Comparison of ENCODE assay signal across 11 cellular contexts in the genomic region with DNA sequence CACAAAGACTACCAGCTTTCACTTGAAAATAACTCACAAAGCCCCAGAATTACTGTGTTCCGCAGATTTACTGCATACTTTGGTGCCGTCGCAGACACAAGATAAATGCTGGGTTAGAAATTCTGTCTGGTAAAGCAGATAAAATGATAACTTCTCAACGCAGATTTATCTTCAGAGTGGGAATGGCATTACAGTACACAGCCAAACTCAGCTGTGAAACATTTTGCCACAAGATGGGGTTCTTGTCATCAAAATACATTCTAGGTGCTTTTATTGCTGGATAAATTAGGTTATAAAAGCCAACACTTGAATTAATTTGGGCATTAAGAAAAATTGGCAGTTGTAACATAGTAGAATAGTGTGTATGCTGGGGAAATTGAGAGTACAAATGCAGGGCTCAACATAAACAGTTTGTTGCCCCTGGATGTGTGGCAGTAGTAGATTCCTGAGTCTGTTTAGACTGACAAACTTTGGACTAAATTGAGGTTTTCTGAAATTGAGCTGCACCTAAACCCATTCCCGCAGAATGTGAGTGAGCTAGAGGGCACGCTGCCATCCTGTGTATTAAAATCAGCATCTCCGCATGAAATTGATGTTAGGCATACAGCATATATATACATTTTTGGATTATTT.
DNase-seq lines count a peak whose midpoint lies in the region; ATAC-seq and TF ChIP-seq lines count a peak whose summit lies in the region.
"Had no signal": no experiment of that assay in that cellular context is flagged by ENCODE, and none has a peak within 500 bp of the region (broad histone marks: within the 10 kb centered on the region; RNA-seq: fewer than 3 reads in every experiment).

No MANE protein-coding gene starts in this region.

- H3K4me1 Mint-ChIP-seq in CD4-positive, CD25-positive, alpha-beta regulatory T cell = peaks cover 6 to 15% (median 7%) of the 10 kb centered on the region in 4 donors
- no peaks in the 10 kb centered on the region for H3K4me1 Mint-ChIP-seq in naive thymus-derived CD8-positive, alpha-beta T cell

- H3K27me3 Mint-ChIP-seq in CD4-positive, CD25-positive, alpha-beta regulatory T cell = no peaks in the 10 kb centered on the region
- H3K27me3 Mint-ChIP-seq in naive thymus-derived CD8-positive, alpha-beta T cell = no peaks in the 10 kb centered on the region
- H3K27me3 Mint-ChIP-seq: activated naive CD8-positive, alpha-beta T cell had no signal

- H3K27me3 ChIP-seq in CD4-positive, CD25-positive, alpha-beta regulatory T cell (ENCODE audit: control insufficient read depth, insufficient read depth, low read length) = no peaks in the 10 kb centered on the region
- H3K27me3 ChIP-seq in PC-3 (ENCODE audit: low read length) (no peaks in the 10 kb centered on the region), esophagus muscularis mucosa (no peaks in the 10 kb centered on the region)
- H3K27me3 ChIP-seq: vagina had no signal

- no peak overlapping the region for H3K4me3 ChIP-seq in CD4-positive, CD25-positive, alpha-beta regulatory T cell (ENCODE audit: low read depth, low read length)
- H3K4me3 ChIP-seq in PC-3 (ENCODE audit: low read length) = no peak overlapping the region
- H3K4me3 ChIP-seq in esophagus muscularis mucosa = no peak overlapping the region
- H3K4me3 ChIP-seq: vagina had no signal

- TF ChIP-seq POLR2A in esophagus muscularis mucosa (IDR thresholded peaks at IDR 0.05; ENCODE audit: low read depth) = no peak

- DNase-seq in CD4-positive, CD25-positive, alpha-beta regulatory T cell = peak in 2 of 3 donors; percentile 28 to 50
- DNase-seq in PC-3 = no peak
- DNase-seq in esophagus muscularis mucosa (ENCODE audit: extremely low spot score) = no peak
- DNase-seq in naive thymus-derived CD8-positive, alpha-beta T cell = peak in 2 of 10 donors; percentile 21 to 30
- no peak for DNase-seq in HPDE6-E6E7 (ENCODE audit: extremely low spot score)
- DNase-seq in COLO829 (ENCODE audit: low spot score) = no peak
- DNase-seq in DMS 273 treated with DMSO at 0.1 percent for 48 hours (lab: John Stamatoyannopoulos, UW) = no peak
- DNase-seq: islet precursor cell had no signal

- no peaks in the 10 kb centered on the region for H3K9me3 ChIP-seq in CD4-positive, CD25-positive, alpha-beta regulatory T cell (ENCODE audit: control insufficient read depth in 2 of 2, low read length in 2 of 2)
- H3K9me3 ChIP-seq in PC-3 (ENCODE audit: low read length) (no peaks in the 10 kb centered on the region), esophagus muscularis mucosa (no peaks in the 10 kb centered on the region)
- H3K9me3 ChIP-seq: vagina had no signal

- no peaks in the 10 kb centered on the region for H4K20me1 ChIP-seq in PC-3 (ENCODE audit: low read length)

- H3K36me3 Mint-ChIP-seq in CD4-positive, CD25-positive, alpha-beta regulatory T cell = peaks cover 31% of the 10 kb centered on the region
- H3K36me3 Mint-ChIP-seq in naive thymus-derived CD8-positive, alpha-beta T cell = peaks cover 0 to 41% (median 21%) of the 10 kb centered on the region in 3 donors

- TF ChIP-seq CTCF in PC-3 (conservative IDR thresholded peaks at IDR 0.05; ENCODE audit: low read depth, low read length) (peak; percentile 31), esophagus muscularis mucosa (IDR thresholded peaks at IDR 0.05) (peak; percentile 21 to 39 (median 26))

- no peak overlapping the region for H3K9ac ChIP-seq in PC-3 (ENCODE audit: low read length)

- no peak overlapping the region for H2AFZ ChIP-seq in PC-3 (ENCODE audit: low read length)

- H3K4me2 ChIP-seq in PC-3 (ENCODE audit: low read length) = no peak overlapping the region

- CTCF ChIA-PET in PC-3 (lab: Charles Lee) = interaction anchor here (0.6 kb wide), 1 partner anchor 487 kb away, joined by 5 read pairs; no protein-coding TSS in a partner anchor

- no peaks in the 10 kb centered on the region for H3F3A ChIP-seq in PC-3 (ENCODE audit: low read length, unreplicated experiment)

- peaks cover 26% of the 10 kb centered on the region for H3K36me3 ChIP-seq in CD4-positive, CD25-positive, alpha-beta regulatory T cell (ENCODE audit: control insufficient read depth, insufficient read depth, low read length)
- H3K36me3 ChIP-seq in PC-3 (ENCODE audit: low read depth, low read length) (peaks cover 43% of the 10 kb centered on the region), esophagus muscularis mucosa (peaks cover 0 to 3% (median 0%) of the 10 kb centered on the region in 4 donors)
- H3K36me3 ChIP-seq: vagina had no signal

- peak overlapping the region in 1 of 3 donors; percentile 4 for H3K27ac Mint-ChIP-seq in CD4-positive, CD25-positive, alpha-beta regulatory T cell
- H3K27ac Mint-ChIP-seq in naive thymus-derived CD8-positive, alpha-beta T cell = no peak overlapping the region
- H3K27ac Mint-ChIP-seq: activated naive CD8-positive, alpha-beta T cell had no signal

- TF ChIP-seq EP300 in esophagus muscularis mucosa (IDR thresholded peaks at IDR 0.05) = no peak

- no peaks in the 10 kb centered on the region for H3K9me2 ChIP-seq in PC-3 (replicated peaks; ENCODE audit: low read length)

- ATAC-seq in CD4-positive, CD25-positive, alpha-beta regulatory T cell (ENCODE audit: low read depth in 2 of 2) = no peak
- ATAC-seq in PC-3 (peak; percentile 15; the same call in 1 of the 2 replicates), GM18517 (IDR thresholded peaks at IDR 0.05; ENCODE audit: unreplicated experiment) (no peak)
- peak; percentile 32 to 54 for ATAC-seq in naive thymus-derived CD8-positive, alpha-beta T cell

- H3K27ac ChIP-seq in CD4-positive, CD25-positive, alpha-beta regulatory T cell (ENCODE audit: insufficient read depth, low read length, poor library complexity, severe bottlenecking) = no peak overlapping the region
- H3K27ac ChIP-seq in PC-3 (ENCODE audit: low read length) = no peak overlapping the region
- H3K27ac ChIP-seq in esophagus muscularis mucosa (replicated peaks in 1 of 4) = no peak overlapping the region
- H3K27ac ChIP-seq: vagina had no signal

- no peaks in the 10 kb centered on the region for H3K79me2 ChIP-seq in PC-3 (ENCODE audit: low read length)

- POLR2A ChIA-PET in PC-3 (lab: Charles Lee; ENCODE audit: unreplicated experiment) = no interaction called here
- POLR2A ChIA-PET in naive thymus-derived CD8-positive, alpha-beta T cell (lab: Charles Lee) = interaction anchor here (1.0 to 3.8 kb wide), 2 partner anchors 14 to 18 kb away, joined by 3 to 22 read pairs; no protein-coding TSS in a partner anchor

- no peaks in the 10 kb centered on the region for H3K9me3 Mint-ChIP-seq in CD4-positive, CD25-positive, alpha-beta regulatory T cell
- H3K9me3 Mint-ChIP-seq in naive thymus-derived CD8-positive, alpha-beta T cell = no peaks in the 10 kb centered on the region

- intact Hi-C loops in PC-3 (cut with micrococcal nuclease) (loop anchor here (1.0 to 2.0 kb wide), 3 partner anchors 203 to 653 kb away; no protein-coding TSS in a partner anchor), esophagus muscularis mucosa (cut with DNase I) (no loop called here)

- BruUV-seq in PC-3 (replicated peaks; lab: Mats Ljungman, UMichigan) = no TSS peak

- WGBS in esophagus muscularis mucosa = 80% methylated on average over 7 of the region's 7 CpGs

- no peaks in the 10 kb centered on the region for H3K4me1 ChIP-seq in CD4-positive, CD25-positive, alpha-beta regulatory T cell (ENCODE audit: control insufficient read depth, insufficient read depth, low read length, poor library complexity, severe bottlenecking)
- H3K4me1 ChIP-seq in PC-3 (ENCODE audit: insufficient read depth, low read length) = no peaks in the 10 kb centered on the region
- no peaks in the 10 kb centered on the region for H3K4me1 ChIP-seq in esophagus muscularis mucosa
- H3K4me1 ChIP-seq: vagina had no signal

- no peak overlapping the region for H3K4me3 Mint-ChIP-seq in CD4-positive, CD25-positive, alpha-beta regulatory T cell
- H3K4me3 Mint-ChIP-seq in naive thymus-derived CD8-positive, alpha-beta T cell = no peak overlapping the region
- H3K4me3 Mint-ChIP-seq: activated naive CD8-positive, alpha-beta T cell had no signal

Comparison
In these comparisons a context has a peak if more than half of its experiments do, and no peak if none do; other contexts are left out.
1. ATAC-seq: peak in PC-3 (single experiment) and naive thymus-derived CD8-positive, alpha-beta T cell (2 of 2); none in CD4-positive, CD25-positive, alpha-beta regulatory T cell (0 of 2) and GM18517 (single experiment).
2. DNase-seq: peak in CD4-positive, CD25-positive, alpha-beta regulatory T cell (2 of 3); none in PC-3 (single experiment), esophagus muscularis mucosa (single experiment), HPDE6-E6E7 (single experiment), COLO829 (single experiment) and DMS 273 treated with DMSO at 0.1 percent for 48 hours (single experiment).